ENCODE assay signal across 12 cellular contexts in the genomic region with DNA sequence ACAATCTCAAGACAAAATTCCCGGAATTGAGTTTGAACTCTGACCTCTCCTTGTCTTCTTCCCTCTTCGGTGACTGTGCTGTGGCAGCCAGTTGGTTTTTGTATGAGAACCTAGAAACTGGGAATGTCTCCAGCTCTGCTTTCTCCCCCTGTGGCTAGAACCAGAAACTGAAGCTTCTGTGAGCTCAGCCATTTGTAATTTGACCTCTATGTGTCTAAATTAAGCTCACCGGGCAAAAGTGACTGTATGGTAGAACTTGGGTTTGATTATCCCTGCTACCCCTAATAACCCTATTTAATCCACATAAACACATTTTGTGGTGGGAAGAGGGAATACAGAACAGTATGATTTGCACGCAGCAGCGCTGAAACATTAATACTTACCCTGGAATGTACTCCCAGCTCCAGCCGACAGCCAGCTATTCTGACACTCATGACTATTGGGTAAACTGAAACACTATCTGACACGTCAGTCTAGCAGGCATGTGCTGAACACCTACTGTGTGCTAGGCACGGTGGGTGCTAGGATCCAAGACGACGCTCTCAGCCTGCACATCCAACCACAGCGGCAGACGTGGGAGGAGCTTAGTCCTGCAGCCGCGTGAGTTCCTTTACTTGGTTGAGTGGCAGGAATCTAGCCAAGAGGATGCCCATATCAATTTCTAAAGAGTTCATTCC.
DNase-seq lines count a peak whose midpoint lies in the region; ATAC-seq, FAIRE-seq and TF ChIP-seq lines count a peak whose summit lies in the region.
"Had no signal": no experiment of that assay in that cellular context is flagged by ENCODE, and none has a peak within 500 bp of the region (broad histone marks: within the 10 kb centered on the region; RNA-seq: fewer than 3 reads in every experiment).

No MANE protein-coding gene starts in this region.

- no peaks in the 10 kb centered on the region for H3K9me1 ChIP-seq in K562 (ENCODE audit: control insufficient read depth, insufficient read depth, low read length)

- H3K4me3 ChIP-seq in K562 = no peak overlapping the region
- no peak overlapping the region for H3K4me3 ChIP-seq in spleen
- H3K4me3 ChIP-seq in prostate gland = no peak overlapping the region
- H3K4me3 ChIP-seq: SJSA1 had no signal

- no peak overlapping the region for H3K4me2 ChIP-seq in K562 (ENCODE audit: insufficient read depth, low read length)

- TF ChIP-seq POLR2A in K562 (conservative IDR thresholded peaks at IDR 0.05) (no peak), spleen (IDR thresholded peaks at IDR 0.05) (no peak), prostate gland (IDR thresholded peaks at IDR 0.05) (no peak)

- WGBS in K562 (ENCODE audit: insufficient coverage, low coverage, missing lambda C conversion rate) = 53% methylated on average over 14 of the region's 14 CpGs
- WGBS in spleen, 5 donors = 69 to 85% (median 79%) methylated on average over 13 to 14 of the region's 14 CpGs
- 69% methylated on average over 14 of the region's 14 CpGs for WGBS in prostate gland

- peak; percentile 72 for ATAC-seq in K562
- ATAC-seq in HG02870 (IDR thresholded peaks at IDR 0.05; ENCODE audit: unreplicated experiment) = no peak
- ATAC-seq: left colon had no signal

- H3K4me1 ChIP-seq in K562 (replicated peaks in 1 of 2; ENCODE audit: control insufficient read depth in 2 of 2, insufficient read depth in 2 of 2, low read length in 2 of 2) = no peaks in the 10 kb centered on the region
- peaks cover 0 to 42% (median 11%) of the 10 kb centered on the region in 6 donors for H3K4me1 ChIP-seq in spleen
- H3K4me1 ChIP-seq in prostate gland (replicated peaks) = no peaks in the 10 kb centered on the region
- H3K4me1 ChIP-seq: SJSA1 had no signal

- FAIRE-seq in K562 (lab: Jason Lieb, UNC) = peak; percentile 76

- H3K27me3 ChIP-seq in K562 (ENCODE audit: control insufficient read depth in 2 of 2, insufficient read depth in 2 of 2, low read length in 2 of 2) = no peaks in the 10 kb centered on the region; a peak in 1 of 5 replicates
- H3K27me3 ChIP-seq in spleen (replicated peaks in 1 of 7) = no peaks in the 10 kb centered on the region
- H3K27me3 ChIP-seq in prostate gland (replicated peaks; ENCODE audit: insufficient read depth) = no peaks in the 10 kb centered on the region

- TF ChIP-seq CTCF in K562 (IDR thresholded peaks at IDR 0.05 in 2 of 3, conservative IDR thresholded peaks at IDR 0.05 in 1 of 3; ENCODE audit: insufficient read depth in 2 of 3, low read depth in 1 of 3, low read length in 3 of 3) (peak; percentile 13 to 25 (median 24); a peak in 2 of 6 replicates), spleen (IDR thresholded peaks at IDR 0.05 in 8 of 11, conservative IDR thresholded peaks at IDR 0.05 in 3 of 11) (no peak), prostate gland (IDR thresholded peaks at IDR 0.05) (peak in 1 of 4 experiments; percentile 9)

- H2AFZ ChIP-seq in K562 (ENCODE audit: low read depth, low read length) = peak overlapping the region; percentile 46; the same call in 1 of the 2 replicates

- H3K36me3 ChIP-seq in K562 (ENCODE audit: control insufficient read depth, insufficient read depth, low read length) (no peaks in the 10 kb centered on the region), spleen (no peaks in the 10 kb centered on the region), prostate gland (no peaks in the 10 kb centered on the region)
- H3K36me3 ChIP-seq: SJSA1 had no signal

- H3K27ac ChIP-seq in K562 (ENCODE audit: extremely low read depth, low read depth, low read length) (no peak overlapping the region), spleen (peak overlapping the region in 5 of 8 donors; percentile 33 to 59 (median 40)), prostate gland (no peak overlapping the region)
- H3K27ac ChIP-seq: SJSA1 had no signal

- H3K9me3 ChIP-seq in K562 (replicated peaks; ENCODE audit: control insufficient read depth, insufficient read depth, low read depth, low read length) (no peaks in the 10 kb centered on the region), spleen (no peaks in the 10 kb centered on the region), prostate gland (no peaks in the 10 kb centered on the region)
- H3K9me3 ChIP-seq: SJSA1 had no signal

- no TSS peak for BruUV-seq in K562 (replicated peaks; lab: Mats Ljungman, UMichigan)

- intact Hi-C loops in K562 (cut with micrococcal nuclease) = no loop called here
- intact Hi-C loops in spleen (cut with DNase I; ENCODE audit: low total_unique reads) = no loop called here
- intact Hi-C loops in prostate gland (cut with DNase I) = loop anchor here (5.0 kb wide), 1 partner anchor 169 kb away; no protein-coding TSS in a partner anchor

- no peaks in the 10 kb centered on the region for H3K79me2 ChIP-seq in K562 (ENCODE audit: control insufficient read depth, insufficient read depth, low read length)

- H4K20me1 ChIP-seq in K562 (replicated peaks; ENCODE audit: control insufficient read depth, insufficient read depth, low read length) = no peaks in the 10 kb centered on the region

- in situ Hi-C loops in K562 (cut with MboI) = no loop called here

- DNase-seq in HEK293T (ENCODE audit: extremely low spot score) (peak; percentile 72), K562 (ENCODE audit: extremely low read depth in 1 of 4, low spot score in 3 of 4) (peak; percentile 29 to 47 (median 41)), iris pigment epithelial cell (ENCODE audit: low read depth) (peak; percentile 7), spleen (no peak), DMS153 (lab: John Stamatoyannopoulos, UW) (no peak), prostate gland (ENCODE audit: low spot score) (no peak)
- DNase-seq: cortex of kidney, GF-D8, left colon, NCI-H187 had no signal

- TF ChIP-seq EP300 in K562 (IDR thresholded peaks at IDR 0.05; ENCODE audit: low read length) = no peak

- no peak for TF ChIP-seq RAD21 in K562 (CRISPR knock-in tag; conservative IDR thresholded peaks at IDR 0.05 in 1 of 2, IDR thresholded peaks at IDR 0.05 in 1 of 2)

- CTCF ChIA-PET in HEK293T (lab: Yijun Ruan, JAX) = interaction anchor here (0.5 to 1.2 kb wide), 6 partner anchors 9 to 414 kb away, joined by 3 to 5 read pairs (median 4); no protein-coding TSS in a partner anchor
- CTCF ChIA-PET in K562 (lab: Yijun Ruan, JAX; ENCODE audit: low intra/inter-chr PET ratio) = no interaction called here

- no peak overlapping the region for H3K9ac ChIP-seq in K562 (ENCODE audit: insufficient read depth in 1 of 2, low read depth in 2 of 2, low read length in 2 of 2)

- POLR2A ChIA-PET in HEK293T (lab: Yijun Ruan, JAX) (interaction anchor here (0.6 kb wide), 1 partner anchor 44 kb away, joined by 3 read pairs; no protein-coding TSS in a partner anchor), K562 (lab: Yijun Ruan, JAX) (interaction anchor here (0.6 to 0.9 kb wide), 2 partner anchors 9 to 414 kb away, joined by 3 read pairs; no protein-coding TSS in a partner anchor)

TF ChIP-seq in HEK293T, 16 proteins besides CTCF, POLR2A, EP300 and RAD21 (continues in another document):
- no peak for TF ChIP-seq FOXA1 (IDR thresholded peaks at IDR 0.05)
- no peak for TF ChIP-seq NFRKB (IDR thresholded peaks at IDR 0.05)
- TF ChIP-seq, protein P1, sequence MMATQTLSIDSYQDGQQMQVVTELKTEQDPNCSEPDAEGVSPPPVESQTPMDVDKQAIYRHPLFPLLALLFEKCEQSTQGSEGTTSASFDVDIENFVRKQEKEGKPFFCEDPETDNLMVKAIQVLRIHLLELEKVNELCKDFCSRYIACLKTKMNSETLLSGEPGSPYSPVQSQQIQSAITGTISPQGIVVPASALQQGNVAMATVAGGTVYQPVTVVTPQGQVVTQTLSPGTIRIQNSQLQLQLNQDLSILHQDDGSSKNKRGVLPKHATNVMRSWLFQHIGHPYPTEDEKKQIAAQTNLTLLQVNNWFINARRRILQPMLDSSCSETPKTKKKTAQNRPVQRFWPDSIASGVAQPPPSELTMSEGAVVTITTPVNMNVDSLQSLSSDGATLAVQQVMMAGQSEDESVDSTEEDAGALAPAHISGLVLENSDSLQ (IDR thresholded peaks at IDR 0.05) = no peak
- no peak for TF ChIP-seq HDGF (IDR thresholded peaks at IDR 0.05; ENCODE audit: borderline replicate concordance)
- TF ChIP-seq SP1 (IDR thresholded peaks at IDR 0.05) = no peak
- no peak for TF ChIP-seq BHLHE40 (IDR thresholded peaks at IDR 0.05; ENCODE audit: borderline replicate concordance)
- TF ChIP-seq L3MBTL2 (conservative IDR thresholded peaks at IDR 0.05) = no peak
- TF ChIP-seq FOXK2 (IDR thresholded peaks at IDR 0.05) = no peak
- TF ChIP-seq LEF1 (IDR thresholded peaks at IDR 0.05; ENCODE audit: borderline replicate concordance) = no peak
- TF ChIP-seq FOXM1 (IDR thresholded peaks at IDR 0.05; ENCODE audit: borderline replicate concordance) = no peak
- TF ChIP-seq SUZ12 (IDR thresholded peaks at IDR 0.05) = no peak
- TF ChIP-seq TARDBP (IDR thresholded peaks at IDR 0.05) = no peak
- TF ChIP-seq ELF4 (IDR thresholded peaks at IDR 0.05) = no peak
- TF ChIP-seq ZNF384 (IDR thresholded peaks at IDR 0.05) = no peak
- TF ChIP-seq ARNT (IDR thresholded peaks at IDR 0.05) = no peak

TF ChIP-seq in K562, 482 proteins besides CTCF, POLR2A, EP300 and RAD21 (continues in another document):
- TF ChIP-seq, protein P2, sequence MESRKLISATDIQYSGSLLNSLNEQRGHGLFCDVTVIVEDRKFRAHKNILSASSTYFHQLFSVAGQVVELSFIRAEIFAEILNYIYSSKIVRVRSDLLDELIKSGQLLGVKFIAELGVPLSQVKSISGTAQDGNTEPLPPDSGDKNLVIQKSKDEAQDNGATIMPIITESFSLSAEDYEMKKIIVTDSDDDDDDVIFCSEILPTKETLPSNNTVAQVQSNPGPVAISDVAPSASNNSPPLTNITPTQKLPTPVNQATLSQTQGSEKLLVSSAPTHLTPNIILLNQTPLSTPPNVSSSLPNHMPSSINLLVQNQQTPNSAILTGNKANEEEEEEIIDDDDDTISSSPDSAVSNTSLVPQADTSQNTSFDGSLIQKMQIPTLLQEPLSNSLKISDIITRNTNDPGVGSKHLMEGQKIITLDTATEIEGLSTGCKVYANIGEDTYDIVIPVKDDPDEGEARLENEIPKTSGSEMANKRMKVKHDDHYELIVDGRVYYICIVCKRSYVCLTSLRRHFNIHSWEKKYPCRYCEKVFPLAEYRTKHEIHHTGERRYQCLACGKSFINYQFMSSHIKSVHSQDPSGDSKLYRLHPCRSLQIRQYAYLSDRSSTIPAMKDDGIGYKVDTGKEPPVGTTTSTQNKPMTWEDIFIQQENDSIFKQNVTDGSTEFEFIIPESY (CRISPR knock-in tag; IDR thresholded peaks at IDR 0.05) = peak; percentile 41; the same call in 1 of the 2 replicates
- TF ChIP-seq ZKSCAN1 (IDR thresholded peaks at IDR 0.05; ENCODE audit: low read depth, low read length) (peak; percentile 88), NR2C1 (IDR thresholded peaks at IDR 0.05) (peak; percentile 82), NR2C1 (tag; IDR thresholded peaks at IDR 0.05) (peak; percentile 86; the same call in 1 of the 2 replicates), ZFP30 (CRISPR knock-in tag; IDR thresholded peaks at IDR 0.05; ENCODE audit: borderline replicate concordance) (no peak), TRIM28 (IDR thresholded peaks at IDR 0.05) (no peak), CBX2 (IDR thresholded peaks at IDR 0.05; ENCODE audit: insufficient read depth, low read length, poor library complexity, severe bottlenecking) (no peak), CAMTA2 (CRISPR knock-in tag; conservative IDR thresholded peaks at IDR 0.05) (no peak)

Comparison
In these comparisons a context has a peak if more than half of its experiments do, and no peak if none do; other contexts are left out.
1. DNase-seq: peak in HEK293T (single experiment), K562 (4 of 4) and iris pigment epithelial cell (single experiment); none in spleen (single experiment), DMS153 (single experiment) and prostate gland (single experiment).
2. H3K27ac ChIP-seq: peak in spleen (5 of 8); none in K562 (single experiment) and prostate gland (0 of 2).
3. CTCF ChIP-seq: peak in K562 (3 of 3); none in spleen (0 of 11).